8 cellular contexts compared by ENCODE assay signal in the genomic region with DNA sequence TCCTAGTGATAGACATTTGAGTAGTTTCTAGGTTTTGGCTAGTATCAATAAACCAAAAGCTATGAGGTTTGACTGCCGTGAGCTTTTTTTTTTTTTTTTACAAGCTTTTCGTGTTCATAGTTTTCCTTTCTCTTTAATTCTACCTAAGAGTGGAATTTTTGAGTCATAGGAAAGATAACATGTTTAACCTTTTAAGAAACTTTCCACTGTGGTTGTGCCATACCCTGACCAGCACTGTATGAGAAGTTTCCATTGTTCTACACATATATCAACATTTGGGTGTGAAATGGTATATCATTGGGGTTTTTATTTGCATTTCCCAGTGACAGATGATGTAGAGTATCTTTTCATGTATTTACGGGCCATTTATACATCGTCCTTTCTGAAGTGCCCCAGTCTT. TPM values are rescaled to one million over a fixed set of nuclear protein-coding genes. Genes with fewer than 3 reads are reported as not detected.
A peak's percentile ranks its signal among the peaks of the same experiment; 100 is the strongest.
DNase-seq lines count a peak whose midpoint lies in the region; ATAC-seq and TF ChIP-seq lines count a peak whose summit lies in the region.

No MANE protein-coding gene starts in this region.

- H3K9me3 ChIP-seq in CD8-positive, alpha-beta memory T cell (ENCODE audit: low read length): no peaks in the 10 kb centered on the region
- H3K9me3 ChIP-seq in body of pancreas (no peaks in the 10 kb centered on the region), SJCRH30 (replicated peaks) (no peaks in the 10 kb centered on the region)

- POLR2A ChIA-PET in CD8-positive, alpha-beta memory T cell (lab: Charles Lee): interaction anchor here (1.0 kb wide), 1 partner anchor 35 kb away, joined by 5 read pairs; no protein-coding TSS in a partner anchor

- H3K36me3 Mint-ChIP-seq in CD8-positive, alpha-beta memory T cell: peaks cover 7 to 24% (median 11%) of the 10 kb centered on the region in 3 donors

- no peak overlapping the region for H3K23ac ChIP-seq in mesendoderm (ENCODE audit: low read length)

- no peak overlapping the region for H3K9ac ChIP-seq in mesendoderm (ENCODE audit: low read length)

- no peak overlapping the region for H3K27ac ChIP-seq in CD8-positive, alpha-beta memory T cell (ENCODE audit: low read depth, low read length)
- peak overlapping the region in 1 of 4 donors; percentile 44 for H3K27ac ChIP-seq in body of pancreas
- no peak overlapping the region for H3K27ac ChIP-seq in SJCRH30
- no peak overlapping the region for H3K27ac ChIP-seq in mesendoderm (ENCODE audit: low read depth, low read length)

- no peak overlapping the region for H3K56ac ChIP-seq in mesendoderm (ENCODE audit: low read length)

- no peak overlapping the region for H3K4ac ChIP-seq in mesendoderm (ENCODE audit: low read depth, low read length)

- peak; percentile 72 for ATAC-seq in GM21360 (IDR thresholded peaks at IDR 0.05; ENCODE audit: unreplicated experiment)
- ATAC-seq in HG03460 (IDR thresholded peaks at IDR 0.05; ENCODE audit: unreplicated experiment): peak; percentile 90
- peak; percentile 50 for ATAC-seq in body of pancreas

- no peak overlapping the region for H4K5ac ChIP-seq in mesendoderm (ENCODE audit: low read length)

- no peak for TF ChIP-seq CTCF in body of pancreas (IDR thresholded peaks at IDR 0.05)

- H2BK5ac ChIP-seq in mesendoderm (ENCODE audit: low read length): no peak overlapping the region

- 39 to 42% methylated on average over 4 of the region's 4 CpGs for WGBS in body of pancreas, 2 donors
- WGBS in mesendoderm (ENCODE audit: extremely low coverage, insufficient coverage, low lambda C conversion rate): no CpG with 5 or more reads among the region's 4 CpGs

- H3K27me3 Mint-ChIP-seq in CD8-positive, alpha-beta memory T cell: no peaks in the 10 kb centered on the region

- H4K8ac ChIP-seq in mesendoderm (ENCODE audit: low read depth, low read length): no peak overlapping the region

- no peaks in the 10 kb centered on the region for H3K9me3 Mint-ChIP-seq in CD8-positive, alpha-beta memory T cell

- H3K4me3 ChIP-seq in CD8-positive, alpha-beta memory T cell (ENCODE audit: low read length): no peak overlapping the region
- H3K4me3 ChIP-seq in body of pancreas: no peak overlapping the region
- H3K4me3 ChIP-seq in SJCRH30: no peak overlapping the region
- H3K4me3 ChIP-seq in mesendoderm (ENCODE audit: low read length): no peak overlapping the region

- peaks cover 32 to 41% (median 39%) of the 10 kb centered on the region in 3 donors for H3K4me1 Mint-ChIP-seq in CD8-positive, alpha-beta memory T cell

- no peaks in the 10 kb centered on the region for H3K36me3 ChIP-seq in CD8-positive, alpha-beta memory T cell (ENCODE audit: insufficient read depth, low read length)
- H3K36me3 ChIP-seq in body of pancreas (replicated peaks in 1 of 2; ENCODE audit: insufficient read depth in 1 of 2, low read depth in 2 of 2): no peaks in the 10 kb centered on the region
- no peaks in the 10 kb centered on the region for H3K36me3 ChIP-seq in SJCRH30
- peaks cover 3% of the 10 kb centered on the region for H3K36me3 ChIP-seq in mesendoderm (ENCODE audit: control insufficient read depth, insufficient read depth, low read length)

- H3K4me3 Mint-ChIP-seq in CD8-positive, alpha-beta memory T cell: peak overlapping the region; percentile 54 to 80 (median 74)

- intact Hi-C loops in body of pancreas (cut with DNase I): no loop called here

- peak in 3 of 5 donors; percentile 13 to 51 (median 33) for DNase-seq in CD8-positive, alpha-beta memory T cell
- no peak for DNase-seq in body of pancreas
- no peak for DNase-seq in SJCRH30
- DNase-seq in mesendoderm: no peak
- DNase-seq in effector CD8-positive, alpha-beta T cell (lab: John Stamatoyannopoulos, UW): no peak
- no peak for DNase-seq in NCI-H128 (lab: John Stamatoyannopoulos, UW; ENCODE audit: unreplicated experiment)

- H3K79me1 ChIP-seq in mesendoderm (ENCODE audit: low read length): no peaks in the 10 kb centered on the region

- H3K79me2 ChIP-seq in mesendoderm (ENCODE audit: control insufficient read depth, insufficient read depth, low read length): no peaks in the 10 kb centered on the region

- no peaks in the 10 kb centered on the region for H3K27me3 ChIP-seq in CD8-positive, alpha-beta memory T cell (ENCODE audit: insufficient read depth, low read length, poor library complexity, severe bottlenecking)
- no peaks in the 10 kb centered on the region for H3K27me3 ChIP-seq in body of pancreas
- no peaks in the 10 kb centered on the region for H3K27me3 ChIP-seq in SJCRH30
- H3K27me3 ChIP-seq in mesendoderm (ENCODE audit: insufficient read depth, low read length, poor library complexity): no peaks in the 10 kb centered on the region

- H3K18ac ChIP-seq in mesendoderm (ENCODE audit: low read length): no peak overlapping the region

- H3K27ac Mint-ChIP-seq in CD8-positive, alpha-beta memory T cell: peak overlapping the region; percentile 72 to 97 (median 88)

- no peak for TF ChIP-seq POLR2A in body of pancreas (IDR thresholded peaks at IDR 0.05)

- no peak overlapping the region for H2BK120ac ChIP-seq in mesendoderm (ENCODE audit: low read depth, low read length)

- H3K4me2 ChIP-seq in mesendoderm (ENCODE audit: low read length): no peak overlapping the region

- CTCF ChIA-PET in CD8-positive, alpha-beta memory T cell (lab: Charles Lee): interaction anchor here (1.3 kb wide), 1 partner anchor 17 kb away, joined by 3 read pairs; no protein-coding TSS in a partner anchor

- no peak overlapping the region for H2AK5ac ChIP-seq in mesendoderm (ENCODE audit: low read length)

- peaks cover 18% of the 10 kb centered on the region for H3K4me1 ChIP-seq in CD8-positive, alpha-beta memory T cell (ENCODE audit: insufficient read depth, low read length)
- H3K4me1 ChIP-seq in body of pancreas (peaks cover 27% of the 10 kb centered on the region), SJCRH30 (peaks cover 12% of the 10 kb centered on the region), mesendoderm (ENCODE audit: control insufficient read depth, low read depth, low read length) (no peaks in the 10 kb centered on the region)

- no peak overlapping the region for H2BK15ac ChIP-seq in mesendoderm (replicated peaks; ENCODE audit: low read depth)

RNA-seq across cellular contexts. Expression of a gene that starts 31.7 kb away (rescaled TPM):
- 10 to 100 TPM; 65.8 to 68.8 TPM for total RNA-seq in CD8-positive, alpha-beta memory T cell
- polyA plus RNA-seq in CD8-positive, alpha-beta memory T cell: 70.7 TPM
- 10 to 100 TPM; 67.7 to 69.9 TPM for total RNA-seq in body of pancreas
- 46.4 and 50.5 TPM in 2 replicates for total RNA-seq in SJCRH30 (2014; rRNA removed; shearing (Covaris generic))
- polyA plus RNA-seq in mesendoderm (2013, experiment 1 of 2): 47.8 TPM
- polyA plus RNA-seq in mesendoderm (2013, experiment 2 of 2): 49.3 TPM

Comparison
In these comparisons a context has a peak if more than half of its experiments do, and no peak if none do; other contexts are left out.
1. DNase-seq: peak in CD8-positive, alpha-beta memory T cell (3 of 5); none in body of pancreas (0 of 4), SJCRH30 (0 of 2), mesendoderm (single experiment), effector CD8-positive, alpha-beta T cell (single experiment) and NCI-H128 (single experiment).
2. Peak in every context shown above with its lines, with median percentiles within 50 percentile points of each other: ATAC-seq.